ENCODE assay signal across 30 cellular contexts in the genomic region with DNA sequence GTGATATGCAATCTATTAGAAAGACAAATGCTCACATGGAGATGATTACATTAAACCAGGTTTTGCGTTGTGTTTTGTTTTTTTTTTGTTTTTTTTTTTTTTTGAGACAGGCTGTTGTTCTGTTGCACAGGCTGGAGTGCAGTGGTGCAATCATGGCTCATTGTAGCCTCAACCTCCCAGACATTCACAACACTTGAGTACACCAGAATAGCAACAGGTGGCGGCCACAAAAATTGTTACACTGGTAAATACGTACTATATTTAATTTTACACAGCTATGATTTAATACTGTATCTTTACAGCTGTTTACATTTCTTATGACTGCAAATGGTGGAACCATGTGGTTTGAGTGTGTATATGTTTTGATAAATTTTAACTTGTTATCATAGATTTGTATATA.
"Had no signal": no experiment of that assay in that cellular context is flagged by ENCODE, and none has a peak within 500 bp of the region (broad histone marks: within the 10 kb centered on the region; RNA-seq: fewer than 3 reads in every experiment).

No MANE protein-coding gene starts in this region.

- H3K27ac Mint-ChIP-seq: activated CD4-positive, alpha-beta T cell treated with anti-CD3 and anti-CD28 coated beads for 36 hours; activated CD4-positive, alpha-beta T cell treated with anti-CD3 and anti-CD28 coated beads, Interleukin-2, amount 10 ng/mL, durations not matched to agents 7 days and 5 days; activated CD8-positive, alpha-beta T cell treated with anti-CD3 and anti-CD28 coated beads for 36 hours; activated T-helper 17 cell treated with anti-CD3 and anti-CD28 coated beads, Interleukin-2, amount 50 U/mL, for 72 hours; dendritic cell treated with granulocyte-macrophage colony-stimulating factor and Interleukin-4, amounts not matched to agents 40 ng/mL and 50 ng/mL, for 4 days had no signal

- H3K9me3 ChIP-seq: esophagus muscularis mucosa, gastrocnemius medialis, heart left ventricle had no signal

- H3K27me3 ChIP-seq: brain microvascular endothelial cell, dorsolateral prefrontal cortex, esophagus muscularis mucosa, foreskin keratinocyte, gastrocnemius medialis, heart left ventricle had no signal

- H3K27ac ChIP-seq: brain microvascular endothelial cell, coronary artery, dorsolateral prefrontal cortex, esophagus muscularis mucosa, foreskin keratinocyte, gastrocnemius medialis, heart left ventricle had no signal

- H3K4me3 Mint-ChIP-seq: activated CD4-positive, alpha-beta T cell treated with anti-CD3 and anti-CD28 coated beads for 36 hours; activated CD4-positive, alpha-beta T cell treated with anti-CD3 and anti-CD28 coated beads, Interleukin-2, amount 10 ng/mL, durations not matched to agents 7 days and 5 days; activated CD8-positive, alpha-beta T cell treated with anti-CD3 and anti-CD28 coated beads for 36 hours; activated naive CD8-positive, alpha-beta T cell; activated T-cell treated with anti-CD3 and anti-CD28 coated beads, Interleukin-2, amount 50 U/mL, for 4 hours; activated T-helper 17 cell treated with anti-CD3 and anti-CD28 coated beads, Interleukin-2, amount 50 U/mL, for 72 hours; central memory CD8-positive, alpha-beta T cell; dendritic cell treated with granulocyte-macrophage colony-stimulating factor and Interleukin-4, amounts not matched to agents 40 ng/mL and 50 ng/mL, for 4 days had no signal

- H3K4me3 ChIP-seq: coronary artery, dorsolateral prefrontal cortex, esophagus muscularis mucosa, gastrocnemius medialis, heart left ventricle had no signal

- H3K4me1 ChIP-seq: foreskin keratinocyte had no signal

- H3K27me3 Mint-ChIP-seq: activated CD4-positive, alpha-beta T cell treated with anti-CD3 and anti-CD28 coated beads for 36 hours; activated CD4-positive, alpha-beta T cell treated with anti-CD3 and anti-CD28 coated beads, Interleukin-2, amount 10 ng/mL, durations not matched to agents 7 days and 5 days; activated CD8-positive, alpha-beta T cell treated with anti-CD3 and anti-CD28 coated beads for 36 hours; activated naive CD8-positive, alpha-beta T cell; activated T-helper 17 cell treated with anti-CD3 and anti-CD28 coated beads, Interleukin-2, amount 50 U/mL, for 72 hours; central memory CD8-positive, alpha-beta T cell; dendritic cell treated with granulocyte-macrophage colony-stimulating factor and Interleukin-4, amounts not matched to agents 40 ng/mL and 50 ng/mL, for 4 days had no signal

- DNase-seq: activated CD4-positive, alpha-beta T cell treated with anti-CD3 and anti-CD28 coated beads for 36 hours; activated CD4-positive, alpha-beta T cell treated with anti-CD3 and anti-CD28 coated beads, Interleukin-2, amount 10 ng/mL, durations not matched to agents 7 days and 5 days; activated CD4-positive, alpha-beta T cell treated with anti-CD3 and anti-CD28 coated beads, Interleukin-2, amount 50 U/mL, for 48 hours; activated CD4-positive, CD25-positive, alpha-beta regulatory T cell; activated CD4-positive, CD25-positive, alpha-beta regulatory T cell treated with anti-CD3 and anti-CD28 coated beads, Interleukin-2, amount 50 U/mL, for 72 hours; activated CD8-positive, alpha-beta memory T cell treated with anti-CD3 and anti-CD28 coated beads for 24 hours; activated CD8-positive, alpha-beta T cell treated with anti-CD3 and anti-CD28 coated beads for 36 hours; activated effector memory CD4-positive, alpha-beta T cell treated with Interleukin-2 at 50 U/mL for 16 hours; activated gamma-delta T cell treated with Interleukin-2 at 50 U/mL for 16 hours; activated naive CD4-positive, alpha-beta T cell treated with anti-CD3 and anti-CD28 coated beads, Interleukin-2, amount 50 U/mL, for 16 hours; activated naive CD4-positive, alpha-beta T cell treated with Interleukin-2 at 50 U/mL for 16 hours; activated T-cell treated with anti-CD3 and anti-CD28 coated beads, Interleukin-2, amount 50 U/mL, for 4 hours; amniotic stem cell; anterior cingulate cortex; brain microvascular endothelial cell; dorsolateral prefrontal cortex; effector memory CD4-positive, alpha-beta T cell; erythroblast; foreskin keratinocyte; gastrocnemius medialis; glutamatergic neuron; heart left ventricle; T-helper 1 cell; T-helper 2 cell had no signal

- ATAC-seq: activated CD4-positive, alpha-beta T cell treated with anti-CD3 and anti-CD28 coated beads for 36 hours; activated CD8-positive, alpha-beta T cell treated with anti-CD3 and anti-CD28 coated beads for 36 hours; activated T-cell treated with anti-CD3 and anti-CD28 coated beads, Interleukin-2, amount 50 U/mL, for 4 hours; activated T-helper 17 cell treated with anti-CD3 and anti-CD28 coated beads, Interleukin-2, amount 50 U/mL, for 72 hours; foreskin keratinocyte; gastrocnemius medialis had no signal

- H3K4me1 Mint-ChIP-seq: activated T-helper 17 cell treated with anti-CD3 and anti-CD28 coated beads, Interleukin-2, amount 50 U/mL, for 72 hours had no signal

- H3K9me3 Mint-ChIP-seq: activated CD4-positive, alpha-beta T cell treated with anti-CD3 and anti-CD28 coated beads, Interleukin-2, amount 10 ng/mL, durations not matched to agents 7 days and 5 days; activated CD8-positive, alpha-beta T cell treated with anti-CD3 and anti-CD28 coated beads for 36 hours; activated T-cell treated with anti-CD3 and anti-CD28 coated beads, Interleukin-2, amount 50 U/mL, for 4 hours; activated T-helper 17 cell treated with anti-CD3 and anti-CD28 coated beads, Interleukin-2, amount 50 U/mL, for 72 hours; central memory CD8-positive, alpha-beta T cell; dendritic cell treated with granulocyte-macrophage colony-stimulating factor and Interleukin-4, amounts not matched to agents 40 ng/mL and 50 ng/mL, for 4 days had no signal
